ENCODE assay signal across 8 cellular contexts in genomic region chr5:151082976-151083651, GRCh38. TPM values are rescaled to one million over a fixed set of nuclear protein-coding genes. Genes with fewer than 3 reads are reported as not detected.
DNase-seq lines count a peak whose midpoint lies in the region; ATAC-seq and TF ChIP-seq lines count a peak whose summit lies in the region.

No MANE protein-coding gene starts in this region.

- H3K9ac ChIP-seq in PC-3 (ENCODE audit: low read length): peak overlapping the region; percentile 66

- no peaks in the 10 kb centered on the region for H3K27me3 Mint-ChIP-seq in activated naive CD4-positive, alpha-beta T cell treated with anti-CD3 and anti-CD28 coated beads, Interleukin-2, amount 10 ng/mL, durations not matched to agents 7 days and 5 days
- no peaks in the 10 kb centered on the region for H3K27me3 Mint-ChIP-seq in neural crest cell (ENCODE audit: low read depth)

- H3K4me1 ChIP-seq in PC-3 (ENCODE audit: insufficient read depth, low read length): peaks cover 63% of the 10 kb centered on the region

- peaks cover 17% of the 10 kb centered on the region for H3K36me3 Mint-ChIP-seq in activated naive CD4-positive, alpha-beta T cell treated with anti-CD3 and anti-CD28 coated beads, Interleukin-2, amount 10 ng/mL, durations not matched to agents 7 days and 5 days
- no peaks in the 10 kb centered on the region for H3K36me3 Mint-ChIP-seq in neural crest cell (ENCODE audit: low read depth)

- POLR2A ChIA-PET in PC-3 (lab: Charles Lee; ENCODE audit: unreplicated experiment): interaction anchor here (0.6 to 0.8 kb wide), 4 partner anchors 9 to 689 kb away, joined by 3 to 4 read pairs (median 4); partner anchors contain the start of gene G3BP1

- H3K9me2 ChIP-seq in PC-3 (replicated peaks; ENCODE audit: low read length): no peaks in the 10 kb centered on the region

- H3K79me2 ChIP-seq in PC-3 (ENCODE audit: low read length): peaks cover 41% of the 10 kb centered on the region

- H3K36me3 ChIP-seq in PC-3 (ENCODE audit: low read depth, low read length): peaks cover 6% of the 10 kb centered on the region; the same call in 1 of the 2 replicates

- H3K9me3 Mint-ChIP-seq in activated naive CD4-positive, alpha-beta T cell treated with anti-CD3 and anti-CD28 coated beads, Interleukin-2, amount 10 ng/mL, durations not matched to agents 7 days and 5 days: no peaks in the 10 kb centered on the region
- H3K9me3 Mint-ChIP-seq in neural crest cell: no peaks in the 10 kb centered on the region

- no peaks in the 10 kb centered on the region for H3K27me3 ChIP-seq in PC-3 (ENCODE audit: low read length)

- no peaks in the 10 kb centered on the region for H3K9me3 ChIP-seq in PC-3 (ENCODE audit: low read length)

- H3K4me3 ChIP-seq in PC-3 (ENCODE audit: low read length): no peak overlapping the region

- CTCF ChIA-PET in PC-3 (lab: Charles Lee): interaction anchor here (0.9 to 1.3 kb wide), 3 partner anchors 32 to 35 kb away, joined by 3 to 6 read pairs (median 3); no protein-coding TSS in a partner anchor
- CTCF ChIA-PET in activated naive CD4-positive, alpha-beta T cell treated with anti-CD3 and anti-CD28 coated beads, Interleukin-2, amount 10 ng/mL, durations not matched to agents 7 days and 5 days (lab: Charles Lee): interaction anchor here (0.7 to 3.8 kb wide), 5 partner anchors 9 to 34 kb away, joined by 3 to 27 read pairs (median 3); no protein-coding TSS in a partner anchor

- no peaks in the 10 kb centered on the region for H4K20me1 ChIP-seq in PC-3 (ENCODE audit: low read length)

- DNase-seq in DMS79 (lab: John Stamatoyannopoulos, UW) (peak; percentile 16), PC-3 (peak; percentile 90), neural crest cell (ENCODE audit: low read depth, low spot score) (no peak), T1000 (lab: John Stamatoyannopoulos, UW) (no peak), SIG-M5 treated with dmso at 0.1 percent for 504 hours (lab: John Stamatoyannopoulos, UW; ENCODE audit: unreplicated experiment) (no peak), medulla oblongata (ENCODE audit: extremely low spot score) (no peak)
- DNase-seq in activated naive CD4-positive, alpha-beta T cell treated with anti-CD3 and anti-CD28 coated beads, Interleukin-2, amount 10 ng/mL, durations not matched to agents 7 days and 5 days: peak; percentile 63

- no TSS peak for BruUV-seq in PC-3 (replicated peaks; lab: Mats Ljungman, UMichigan)

- peak overlapping the region; percentile 77 for H3K4me3 Mint-ChIP-seq in activated naive CD4-positive, alpha-beta T cell treated with anti-CD3 and anti-CD28 coated beads, Interleukin-2, amount 10 ng/mL, durations not matched to agents 7 days and 5 days
- H3K4me3 Mint-ChIP-seq in neural crest cell: peak overlapping the region; percentile 84

- peak overlapping the region; percentile 92 for H3K27ac ChIP-seq in PC-3 (ENCODE audit: low read length)

- H3F3A ChIP-seq in PC-3 (ENCODE audit: low read length, unreplicated experiment): no peaks in the 10 kb centered on the region

- peaks cover 75% of the 10 kb centered on the region for H3K4me1 Mint-ChIP-seq in activated naive CD4-positive, alpha-beta T cell treated with anti-CD3 and anti-CD28 coated beads, Interleukin-2, amount 10 ng/mL, durations not matched to agents 7 days and 5 days
- peaks cover 30% of the 10 kb centered on the region for H3K4me1 Mint-ChIP-seq in neural crest cell

- intact Hi-C loops in PC-3 (cut with micrococcal nuclease): loop anchor here (1.0 kb wide), 1 partner anchor 10 kb away; no protein-coding TSS in a partner anchor

- H3K27ac Mint-ChIP-seq in activated naive CD4-positive, alpha-beta T cell treated with anti-CD3 and anti-CD28 coated beads, Interleukin-2, amount 10 ng/mL, durations not matched to agents 7 days and 5 days: peak overlapping the region; percentile 93
- no peak overlapping the region for H3K27ac Mint-ChIP-seq in neural crest cell (ENCODE audit: unreplicated experiment)

- peak overlapping the region; percentile 45 for H3K4me2 ChIP-seq in PC-3 (ENCODE audit: low read length)

- ATAC-seq in PC-3 (peak; percentile 53), HG02763 (IDR thresholded peaks at IDR 0.05; ENCODE audit: unreplicated experiment) (no peak)

- H2AFZ ChIP-seq in PC-3 (ENCODE audit: low read length): no peak overlapping the region

- TF ChIP-seq CTCF in PC-3 (conservative IDR thresholded peaks at IDR 0.05; ENCODE audit: low read depth, low read length) (no peak), neural crest cell (conservative IDR thresholded peaks at IDR 0.05) (no peak)

RNA-seq across cellular contexts. Expression of gene TNIP1, which starts 2.3 kb away (rescaled TPM):
- 90.0 and 139 TPM in 2 replicates for total RNA-seq in PC-3 (2014; rRNA removed)
- total RNA-seq in neural crest cell: 34.6 and 37.1 TPM in 2 replicates

Comparison
In these comparisons a context has a peak if more than half of its experiments do, and no peak if none do; other contexts are left out.
1. DNase-seq: peak in DMS79 (single experiment), PC-3 (single experiment) and activated naive CD4-positive, alpha-beta T cell treated with anti-CD3 and anti-CD28 coated beads, Interleukin-2, amount 10 ng/mL, durations not matched to agents 7 days and 5 days (single experiment); none in neural crest cell (single experiment), T1000 (single experiment), SIG-M5 treated with dmso at 0.1 percent for 504 hours (single experiment) and medulla oblongata (single experiment).